Comparison of ENCODE assay signal across 26 cellular contexts in genomic region chr17:78510141-78510935, GRCh38.
"Had no signal": no experiment of that assay in that cellular context is flagged by ENCODE, and none has a peak within 500 bp of the region (broad histone marks: within the 10 kb centered on the region; RNA-seq: fewer than 3 reads in every experiment).

No MANE protein-coding gene starts in this region.

- H3K27ac ChIP-seq: dorsolateral prefrontal cortex, epithelial cell of prostate, esophagus muscularis mucosa, gastrocnemius medialis, heart right ventricle, left ventricle myocardium inferior, ovary, right lobe of liver, testis, tibial nerve had no signal

- ATAC-seq: gastrocnemius medialis; heart right ventricle; left cardiac atrium; mucosa of descending colon; naive thymus-derived CD8-positive, alpha-beta T cell; right lobe of liver; stimulated activated memory B cell treated with anti-CD40 and anti-IgM and Interleukin-4, amounts not matched to agents 10 μg/mL and 1 μg/mL and 100 μg/mL, for 72 hours had no signal

- H3K4me1 Mint-ChIP-seq: central memory CD8-positive, alpha-beta T cell; naive thymus-derived CD8-positive, alpha-beta T cell; neural crest cell; stimulated activated memory B cell treated with anti-CD40 and anti-IgM and Interleukin-4, amounts not matched to agents 10 μg/mL and 1 μg/mL and 100 μg/mL, for 72 hours had no signal

- DNase-seq: cortex of kidney; dorsolateral prefrontal cortex; effector memory CD4-positive, alpha-beta T cell; gastrocnemius medialis; heart right ventricle; hypothalamus; left cardiac atrium; left ventricle myocardium inferior; nucleus accumbens; ovary; stimulated activated CD4-positive, alpha-beta T cell treated with anti-CD3 and anti-CD28 coated beads, Interleukin-15, amount 100 ng/mL, for 24 hours; stimulated activated CD4-positive, alpha-beta T cell treated with anti-CD3 and anti-CD28 coated beads, Interleukin-1b, Interleukin-23, amount 100 ng/mL, for 48 hours; stimulated activated CD4-positive, alpha-beta T cell treated with anti-CD3 and anti-CD28 coated beads, Interleukin-4, amount 100 ng/mL, for 24 hours; testis had no signal

- H3K4me3 ChIP-seq: dorsolateral prefrontal cortex, esophagus muscularis mucosa, gastrocnemius medialis, heart right ventricle, left ventricle myocardium inferior, lung, mucosa of descending colon, ovary, right lobe of liver, testis, tibial nerve had no signal

- H3K9me3 ChIP-seq: esophagus muscularis mucosa, gastrocnemius medialis, left ventricle myocardium inferior, mucosa of descending colon, ovary, right lobe of liver, testis, tibial nerve had no signal

- H3K9me3 Mint-ChIP-seq: central memory CD8-positive, alpha-beta T cell; naive thymus-derived CD8-positive, alpha-beta T cell; neural crest cell; stimulated activated memory B cell treated with anti-CD40 and anti-IgM and Interleukin-4, amounts not matched to agents 10 μg/mL and 1 μg/mL and 100 μg/mL, for 72 hours; stimulated activated naive CD8-positive, alpha-beta T cell treated with anti-CD3 and anti-CD28 coated beads, Interleukin-15, Interleukin-2, amounts not matched to agents 100 ng/mL and 50 ng/mL, for 24 hours had no signal

- H3K27me3 Mint-ChIP-seq: stimulated activated naive CD8-positive, alpha-beta T cell treated with anti-CD3 and anti-CD28 coated beads, Interleukin-15, Interleukin-2, amounts not matched to agents 100 ng/mL and 50 ng/mL, for 24 hours had no signal

- H3K36me3 ChIP-seq: esophagus muscularis mucosa, gastrocnemius medialis, heart right ventricle, left ventricle myocardium inferior, ovary, right lobe of liver, tibial nerve had no signal

- H3K27me3 ChIP-seq: esophagus muscularis mucosa, ovary, right lobe of liver, testis, tibial nerve had no signal

- H3K36me3 Mint-ChIP-seq: naive thymus-derived CD8-positive, alpha-beta T cell; stimulated activated memory B cell treated with anti-CD40 and anti-IgM and Interleukin-4, amounts not matched to agents 10 μg/mL and 1 μg/mL and 100 μg/mL, for 72 hours had no signal

- H3K4me1 ChIP-seq: esophagus muscularis mucosa, gastrocnemius medialis, right lobe of liver, testis, tibial nerve had no signal

- H3K4me3 Mint-ChIP-seq: central memory CD8-positive, alpha-beta T cell; naive thymus-derived CD8-positive, alpha-beta T cell; neural crest cell; stimulated activated memory B cell treated with anti-CD40 and anti-IgM and Interleukin-4, amounts not matched to agents 10 μg/mL and 1 μg/mL and 100 μg/mL, for 72 hours; stimulated activated naive CD8-positive, alpha-beta T cell treated with anti-CD3 and anti-CD28 coated beads, Interleukin-15, Interleukin-2, amounts not matched to agents 100 ng/mL and 50 ng/mL, for 24 hours had no signal

- H3K27ac Mint-ChIP-seq: stimulated activated memory B cell treated with anti-CD40 and anti-IgM and Interleukin-4, amounts not matched to agents 10 μg/mL and 1 μg/mL and 100 μg/mL, for 72 hours; stimulated activated naive CD8-positive, alpha-beta T cell treated with anti-CD3 and anti-CD28 coated beads, Interleukin-15, Interleukin-2, amounts not matched to agents 100 ng/mL and 50 ng/mL, for 24 hours had no signal

- FAIRE-seq: keratinocyte had no signal
